ENCODE assay signal across 1 cellular context in genomic region chr17:57457188-57457587, GRCh38.
TF ChIP-seq lines count a peak whose summit lies in the region.

No MANE protein-coding gene starts in this region.

TF ChIP-seq in GM12878, 131 proteins besides CTCF, POLR2A, EP300 and RAD21 (continued from another document):
- TF ChIP-seq ZNF24 (IDR thresholded peaks at IDR 0.05) (no peak), DPF2 (IDR thresholded peaks at IDR 0.05) (no peak)
